In genomic region chr6:89987830-89988229, GRCh38 we compare ENCODE assay signal across 27 cellular contexts.
A peak's percentile ranks its signal among the peaks of the same experiment; 100 is the strongest.
DNase-seq lines count a peak whose midpoint lies in the region; ATAC-seq and TF ChIP-seq lines count a peak whose summit lies in the region.
"Had no signal": no experiment of that assay in that cellular context is flagged by ENCODE, and none has a peak within 500 bp of the region (broad histone marks: within the 10 kb centered on the region; RNA-seq: fewer than 3 reads in every experiment).

No MANE protein-coding gene starts in this region.

- no peak for TF ChIP-seq CTCF in type B pancreatic cell (conservative IDR thresholded peaks at IDR 0.05)

- in situ Hi-C loops in ACHN (cut with HindIII; ENCODE audit: low pct_ligation_motif_present, low pct_unique_long_range_greater_than_20kb, low sequenced_read_pairs): no loop called here

- peaks cover 20% of the 10 kb centered on the region for H3K4me1 Mint-ChIP-seq in memory B cell
- H3K4me1 Mint-ChIP-seq in type B pancreatic cell (ENCODE audit: unreplicated experiment): peaks cover 27% of the 10 kb centered on the region
- H3K4me1 Mint-ChIP-seq: CD14-positive monocyte had no signal

- H3K27me3 Mint-ChIP-seq in memory B cell (no peaks in the 10 kb centered on the region), type B pancreatic cell (no peaks in the 10 kb centered on the region)
- H3K27me3 Mint-ChIP-seq: central memory CD8-positive, alpha-beta T cell; effector memory CD8-positive, alpha-beta T cell had no signal

- ATAC-seq in activated naive CD4-positive, alpha-beta T cell treated with anti-CD3 and anti-CD28 coated beads, Interleukin-2, amount 50 U/mL, for 72 hours: no peak
- ATAC-seq in memory B cell (ENCODE audit: low read depth): no peak
- ATAC-seq: effector memory CD8-positive, alpha-beta T cell; GM23338; HepG2; left colon; right lobe of liver had no signal

- H3K9me3 Mint-ChIP-seq in activated naive CD4-positive, alpha-beta T cell treated with anti-CD3 and anti-CD28 coated beads, Interleukin-2, amount 50 U/mL, for 72 hours: no peaks in the 10 kb centered on the region
- H3K9me3 Mint-ChIP-seq in memory B cell (no peaks in the 10 kb centered on the region), type B pancreatic cell (no peaks in the 10 kb centered on the region)
- H3K9me3 Mint-ChIP-seq: central memory CD8-positive, alpha-beta T cell; effector memory CD8-positive, alpha-beta T cell; GM23338; immature natural killer cell; T-helper 2 cell treated with Interferon-gamma antibody and Interleukin-4, amounts not matched to agents 5 μg/mL and 100 μg/mL, for 36 hours had no signal

- peak overlapping the region; percentile 68 to 69 for H3K27ac Mint-ChIP-seq in activated naive CD4-positive, alpha-beta T cell treated with anti-CD3 and anti-CD28 coated beads, Interleukin-2, amount 50 U/mL, for 72 hours
- peak overlapping the region; percentile 81 for H3K27ac Mint-ChIP-seq in memory B cell
- peak overlapping the region; percentile 14 for H3K27ac Mint-ChIP-seq in type B pancreatic cell
- H3K27ac Mint-ChIP-seq: CD14-positive monocyte; GM23338; T-helper 2 cell treated with Interferon-gamma antibody and Interleukin-4, amounts not matched to agents 5 μg/mL and 100 μg/mL, for 36 hours had no signal

- H3K4me3 Mint-ChIP-seq in memory B cell (no peak overlapping the region), type B pancreatic cell (peak overlapping the region; percentile 5)
- H3K4me3 Mint-ChIP-seq: CD14-positive monocyte; central memory CD8-positive, alpha-beta T cell; effector memory CD8-positive, alpha-beta T cell; GM23338; immature natural killer cell; T-helper 2 cell treated with Interferon-gamma antibody and Interleukin-4, amounts not matched to agents 5 μg/mL and 100 μg/mL, for 36 hours had no signal

- DNase-seq in DMS53 (lab: John Stamatoyannopoulos, UW): peak; percentile 4
- DNase-seq in DMS53 treated with DMSO at 0.1 percent for 48 hours (lab: John Stamatoyannopoulos, UW; ENCODE audit: unreplicated experiment): no peak
- DNase-seq in activated naive CD4-positive, alpha-beta T cell treated with anti-CD3 and anti-CD28 coated beads, Interleukin-2, amount 50 U/mL, for 72 hours (ENCODE audit: low spot score in 2 of 2): no peak
- DNase-seq in activated naive CD4-positive, alpha-beta T cell treated with Interleukin-2 at 50 U/mL for 16 hours: no peak
- no peak for DNase-seq in memory B cell (ENCODE audit: low spot score in 2 of 2)
- DNase-seq in type B pancreatic cell (ENCODE audit: extremely low spot score, unreplicated experiment): no peak
- DNase-seq in NK-92 (lab: John Stamatoyannopoulos, UW; ENCODE audit: unreplicated experiment): no peak
- DNase-seq in ACHN: no peak
- DNase-seq: effector memory CD8-positive, alpha-beta T cell; erythroblast; immature natural killer cell; Karpas-422; left colon; NCI-H1417; NCI-H2029; NCI-H226; NCI-H69; posterior cingulate gyrus; right lobe of liver; Right ventricle myocardium superior; stimulated activated CD8-positive, alpha-beta memory T cell treated with anti-CD3 and anti-CD28 coated beads, Interleukin-4, amount 100 ng/mL, for 48 hours; upper lobe of left lung had no signal

- peaks cover 21 to 51% of the 10 kb centered on the region in 2 donors for H3K36me3 Mint-ChIP-seq in activated naive CD4-positive, alpha-beta T cell treated with anti-CD3 and anti-CD28 coated beads, Interleukin-2, amount 50 U/mL, for 72 hours
- H3K36me3 Mint-ChIP-seq in memory B cell (peaks cover 15% of the 10 kb centered on the region), type B pancreatic cell (no peaks in the 10 kb centered on the region)
- H3K36me3 Mint-ChIP-seq: CD14-positive monocyte had no signal

Comparison
In these comparisons a context has a peak if more than half of its experiments do, and no peak if none do; other contexts are left out.
1. H3K27ac Mint-ChIP-seq: peak in every context shown above with its lines; median percentile 81 in memory B cell; 68 in activated naive CD4-positive, alpha-beta T cell treated with anti-CD3 and anti-CD28 coated beads, Interleukin-2, amount 50 U/mL, for 72 hours; 14 in type B pancreatic cell.